In genomic region chr2:11680181-11680900, GRCh38 we compare ENCODE assay signal across 15 cellular contexts. TPM values are rescaled to one million over a fixed set of nuclear protein-coding genes. Genes with fewer than 3 reads are reported as not detected.
DNase-seq lines count a peak whose midpoint lies in the region; ATAC-seq and TF ChIP-seq lines count a peak whose summit lies in the region.
"Had no signal": no experiment of that assay in that cellular context is flagged by ENCODE, and none has a peak within 500 bp of the region (broad histone marks: within the 10 kb centered on the region; RNA-seq: fewer than 3 reads in every experiment).

No MANE protein-coding gene starts in this region.

- CTCF ChIA-PET in IMR-90 (lab: Yijun Ruan, JAX): interaction anchor here (0.9 to 2.0 kb wide), 4 partner anchors 8 to 105 kb away, joined by 3 to 5 read pairs (median 4); partner anchors contain the start of gene NTSR2

- H4K91ac ChIP-seq in IMR-90 (ENCODE audit: insufficient read depth, low read depth, low read length): no peak overlapping the region

- peaks cover 21% of the 10 kb centered on the region for H3K4me1 Mint-ChIP-seq in osteocyte (ENCODE audit: unreplicated experiment)

- H3K4ac ChIP-seq in IMR-90 (ENCODE audit: low read depth, low read length): no peak overlapping the region

- H2BK15ac ChIP-seq in IMR-90 (ENCODE audit: low read depth, low read length): no peak overlapping the region

- intact Hi-C loops in IMR-90 (cut with micrococcal nuclease): loop anchor here (5.0 kb wide), 1 partner anchor 203 kb away; no protein-coding TSS in a partner anchor
- intact Hi-C loops in sigmoid colon (cut with DNase I): loop anchor here (5.0 kb wide), 1 partner anchor 203 kb away; no protein-coding TSS in a partner anchor

- no peak for TF ChIP-seq RAD21 in IMR-90 (IDR thresholded peaks at IDR 0.05; ENCODE audit: low read length)

- H3K23ac ChIP-seq in IMR-90 (ENCODE audit: low read depth, low read length): no peak overlapping the region

- H3K9me3 ChIP-seq in IMR-90 (ENCODE audit: control insufficient read depth, insufficient read depth, low read length): peaks cover 2% of the 10 kb centered on the region; the same call in 1 of the 2 replicates
- no peaks in the 10 kb centered on the region for H3K9me3 ChIP-seq in WERI-Rb-1 (ENCODE audit: severe bottlenecking)
- H3K9me3 ChIP-seq in hepatocyte (ENCODE audit: low read depth): no peaks in the 10 kb centered on the region
- H3K9me3 ChIP-seq in sigmoid colon: no peaks in the 10 kb centered on the region
- H3K9me3 ChIP-seq: BLaER1 had no signal

- POLR2A ChIA-PET in IMR-90 (lab: Charles Lee; ENCODE audit: unreplicated experiment): no interaction called here

- peaks cover 46% of the 10 kb centered on the region for H3K27me3 Mint-ChIP-seq in osteocyte (ENCODE audit: unreplicated experiment)

- no peak for TF ChIP-seq POLR2A in IMR-90 (IDR thresholded peaks at IDR 0.05; ENCODE audit: low read depth, low read length)
- TF ChIP-seq POLR2A in sigmoid colon (IDR thresholded peaks at IDR 0.05): no peak

- H3K4me3 ChIP-seq in IMR-90 (ENCODE audit: insufficient read depth, low read depth, low read length) (no peak overlapping the region), WERI-Rb-1 (ENCODE audit: low read depth, low read length) (no peak overlapping the region), hepatocyte (no peak overlapping the region), sigmoid colon (no peak overlapping the region)
- H3K4me3 ChIP-seq: BLaER1, esophagus muscularis mucosa, GM12878, SK-N-MC had no signal

- no peak overlapping the region for H2BK120ac ChIP-seq in IMR-90 (ENCODE audit: low read depth, low read length)

- 33% methylated on average over 3 of the region's 16 CpGs; no CpG with 5 or more reads in 1 of the 2 experiments for WGBS in IMR-90 (ENCODE audit: extremely low coverage in 2 of 2, insufficient read length in 1 of 2), 2 experiments
- WGBS in hepatocyte (ENCODE audit: low lambda C conversion rate, missing lambda C conversion rate): 76% methylated on average over 16 of the region's 16 CpGs
- WGBS in sigmoid colon, 2 donors: 66 to 85% methylated on average over 16 of the region's 16 CpGs

- H3K56ac ChIP-seq in IMR-90 (ENCODE audit: extremely low read depth, insufficient read depth, low read length): no peak overlapping the region

- DNase-seq in IMR-90: peak; percentile 61
- DNase-seq in WERI-Rb-1: peak; percentile 45
- DNase-seq in hepatocyte (ENCODE audit: low spot score): peak; percentile 46
- DNase-seq in sigmoid colon: peak; percentile 55
- no peak for DNase-seq in GF-D8 (lab: John Stamatoyannopoulos, UW)
- DNase-seq in activated CD8-positive, alpha-beta memory T cell treated with anti-CD3 and anti-CD28 coated beads, Interleukin-2, amount 50 U/mL, for 48 hours: no peak
- DNase-seq in osteocyte (ENCODE audit: extremely low spot score, unreplicated experiment): no peak
- DNase-seq: NCI-H2081; stimulated activated naive B cell treated with anti-CD40 and anti-IgM and Interleukin-4, amounts not matched to agents 10 μg/mL and 1 μg/mL and 100 μg/mL, for 72 hours had no signal

- no peaks in the 10 kb centered on the region for H3K79me2 ChIP-seq in hepatocyte

- no peaks in the 10 kb centered on the region for H3K79me1 ChIP-seq in IMR-90 (ENCODE audit: low read depth in 1 of 2, low read length in 2 of 2)

- H3K4me3 Mint-ChIP-seq in osteocyte (ENCODE audit: unreplicated experiment): no peak overlapping the region
- H3K4me3 Mint-ChIP-seq: stimulated activated naive B cell treated with anti-CD40 and anti-IgM and Interleukin-4, amounts not matched to agents 10 μg/mL and 1 μg/mL and 100 μg/mL, for 72 hours had no signal

- H2AFZ ChIP-seq in IMR-90 (replicated peaks; ENCODE audit: low read length, poor library complexity) (no peak overlapping the region), hepatocyte (no peak overlapping the region)

- no peaks in the 10 kb centered on the region for H3K9me2 ChIP-seq in hepatocyte (replicated peaks; ENCODE audit: insufficient read depth)

- H3K9ac ChIP-seq in IMR-90 (ENCODE audit: low read depth, low read length): no peak overlapping the region
- H3K9ac ChIP-seq: BLaER1 had no signal

- TF ChIP-seq CTCF in IMR-90 (conservative IDR thresholded peaks at IDR 0.05; ENCODE audit: low read depth, low read length): no peak
- TF ChIP-seq CTCF in WERI-Rb-1 (IDR thresholded peaks at IDR 0.05; ENCODE audit: low read depth, low read length): no peak
- no peak for TF ChIP-seq CTCF in hepatocyte (IDR thresholded peaks at IDR 0.05; ENCODE audit: poor library complexity)
- no peak for TF ChIP-seq CTCF in sigmoid colon (IDR thresholded peaks at IDR 0.05)
- TF ChIP-seq CTCF in osteocyte (IDR thresholded peaks at IDR 0.05): no peak

- no peaks in the 10 kb centered on the region for H3K9me3 Mint-ChIP-seq in osteocyte (ENCODE audit: unreplicated experiment)
- H3K9me3 Mint-ChIP-seq: activated naive CD4-positive, alpha-beta T cell treated with anti-CD3 and anti-CD28 coated beads, Interleukin-2, amount 50 U/mL, for 72 hours had no signal

- no peaks in the 10 kb centered on the region; the same call in 1 of the 2 replicates for H3K9me1 ChIP-seq in IMR-90 (ENCODE audit: insufficient read depth, low read length)

- H2BK5ac ChIP-seq in IMR-90 (ENCODE audit: low read depth, low read length, poor library complexity, severe bottlenecking): no peak overlapping the region

- H4K5ac ChIP-seq in IMR-90 (ENCODE audit: low read depth, low read length): no peak overlapping the region

- H3K4me2 ChIP-seq in IMR-90 (ENCODE audit: low read depth, low read length): no peak overlapping the region; the same call in 1 of the 2 replicates
- H3K4me2 ChIP-seq in hepatocyte: no peak overlapping the region
- H3K4me2 ChIP-seq: BLaER1 had no signal

- no peak overlapping the region for H4K8ac ChIP-seq in IMR-90 (ENCODE audit: low read depth in 2 of 2, low read length in 2 of 2)

- peaks cover 3% of the 10 kb centered on the region for H3K36me3 Mint-ChIP-seq in osteocyte (ENCODE audit: unreplicated experiment)
- H3K36me3 Mint-ChIP-seq: stimulated activated naive B cell treated with anti-CD40 and anti-IgM and Interleukin-4, amounts not matched to agents 10 μg/mL and 1 μg/mL and 100 μg/mL, for 72 hours had no signal

- no peak overlapping the region for H2BK20ac ChIP-seq in IMR-90 (ENCODE audit: low read depth, low read length)

- no peak for TF ChIP-seq EP300 in sigmoid colon (IDR thresholded peaks at IDR 0.05)

- H3K27ac ChIP-seq in IMR-90 (ENCODE audit: insufficient read depth, low read length): no peak overlapping the region
- H3K27ac ChIP-seq in WERI-Rb-1: peak overlapping the region; percentile 80
- no peak overlapping the region for H3K27ac ChIP-seq in hepatocyte
- H3K27ac ChIP-seq in sigmoid colon: no peak overlapping the region
- H3K27ac ChIP-seq: BLaER1, esophagus muscularis mucosa, SK-N-MC had no signal

- no peak overlapping the region for H2AK5ac ChIP-seq in IMR-90 (ENCODE audit: low read depth, low read length)

- dilution Hi-C loops in IMR-90 (cut with HindIII; ENCODE audit: low sequenced_read_pairs, unreplicated experiment): no loop called here

- peak; percentile 92 for ATAC-seq in IMR-90 (ENCODE audit: low read depth)
- ATAC-seq: activated naive CD4-positive, alpha-beta T cell treated with anti-CD3 and anti-CD28 coated beads, Interleukin-2, amount 50 U/mL, for 72 hours; GM12878; stimulated activated naive B cell treated with anti-CD40 and anti-IgM and Interleukin-4, amounts not matched to agents 10 μg/mL and 1 μg/mL and 100 μg/mL, for 72 hours had no signal

- no TSS peak for BruUV-seq in IMR-90 (replicated peaks; lab: Mats Ljungman, UMichigan)

- in situ Hi-C loops in IMR-90 (cut with MboI; ENCODE audit: low sequenced_read_pairs): no loop called here

- H2AK9ac ChIP-seq in IMR-90 (replicated peaks; ENCODE audit: low read depth, low read length, poor library complexity): no peak overlapping the region

- H4K20me1 ChIP-seq in IMR-90 (ENCODE audit: insufficient read depth, low read length): no peaks in the 10 kb centered on the region; the same call in 1 of the 2 replicates
- no peaks in the 10 kb centered on the region for H4K20me1 ChIP-seq in hepatocyte (ENCODE audit: insufficient read depth, poor library complexity, severe bottlenecking)
- H4K20me1 ChIP-seq: BLaER1 had no signal

- no peak overlapping the region for H3K18ac ChIP-seq in IMR-90 (ENCODE audit: low read depth, low read length)

- H3K27me3 ChIP-seq in IMR-90 (ENCODE audit: control insufficient read depth, insufficient read depth, low read length): peaks cover 50% of the 10 kb centered on the region
- H3K27me3 ChIP-seq in WERI-Rb-1 (ENCODE audit: insufficient read depth, low read depth, severe bottlenecking): no peaks in the 10 kb centered on the region
- peaks cover 14% of the 10 kb centered on the region for H3K27me3 ChIP-seq in hepatocyte
- H3K27me3 ChIP-seq in sigmoid colon: peaks cover 0 to 35% (median 8%) of the 10 kb centered on the region in 3 donors
- H3K27me3 ChIP-seq: BLaER1 had no signal

- H3K36me3 ChIP-seq in IMR-90 (ENCODE audit: control insufficient read depth, insufficient read depth, low read length): no peaks in the 10 kb centered on the region
- no peaks in the 10 kb centered on the region for H3K36me3 ChIP-seq in WERI-Rb-1
- no peaks in the 10 kb centered on the region for H3K36me3 ChIP-seq in hepatocyte (replicated peaks; ENCODE audit: insufficient read depth, low read depth)
- no peaks in the 10 kb centered on the region for H3K36me3 ChIP-seq in sigmoid colon
- H3K36me3 ChIP-seq: BLaER1, esophagus muscularis mucosa had no signal

- H3K4me1 ChIP-seq in IMR-90 (ENCODE audit: control insufficient read depth, insufficient read depth, low read length) (peaks cover 8% of the 10 kb centered on the region; the same call in 1 of the 2 replicates), hepatocyte (ENCODE audit: insufficient read depth) (peaks cover 11% of the 10 kb centered on the region), sigmoid colon (no peaks in the 10 kb centered on the region)
- H3K4me1 ChIP-seq: esophagus muscularis mucosa had no signal

- no peak overlapping the region for H3K27ac Mint-ChIP-seq in osteocyte (ENCODE audit: unreplicated experiment)
- H3K27ac Mint-ChIP-seq: activated naive CD4-positive, alpha-beta T cell treated with anti-CD3 and anti-CD28 coated beads, Interleukin-2, amount 50 U/mL, for 72 hours; stimulated activated naive B cell treated with anti-CD40 and anti-IgM and Interleukin-4, amounts not matched to agents 10 μg/mL and 1 μg/mL and 100 μg/mL, for 72 hours had no signal

- H3K14ac ChIP-seq in IMR-90 (replicated peaks; ENCODE audit: low read depth, low read length): no peak overlapping the region

TF ChIP-seq in IMR-90, 13 proteins besides CTCF, POLR2A, EP300 and RAD21 (continues in another document):
- TF ChIP-seq MAFK (IDR thresholded peaks at IDR 0.05; ENCODE audit: low read depth, low read length): no peak

RNA-seq across cellular contexts. Expression of gene NTSR2, which starts 10.3 kb away (rescaled TPM):
- total RNA-seq in IMR-90 (2012; rRNA removed) (not detected in 2 replicates), hepatocyte (not detected in 2 replicates), sigmoid colon (not detected), osteocyte (not detected in 2 replicates)
- polyA plus RNA-seq in IMR-90 (2012; rRNA removed) (not detected in 2 replicates), hepatocyte (0.28 TPM in 1 of 2 replicates, not detected in the other), sigmoid colon (under 1 TPM in 2 of 3 donors, not detected in 1; 0.04 to 0.60 TPM)
- polyA plus RNA-seq in IMR-90 (2012; cell fraction: cytosol; rRNA removed): not detected in 2 replicates
- polyA plus RNA-seq in IMR-90 (2012; cell fraction: nucleus; rRNA removed; ENCODE audit: low replicate concordance): not detected in 2 replicates
- total RNA-seq: activated naive CD4-positive, alpha-beta T cell treated with anti-CD3 and anti-CD28 coated beads, Interleukin-2, amount 50 U/mL, for 72 hours; esophagus muscularis mucosa; GM12878; pulmonary artery endothelial cell had no signal
- polyA plus RNA-seq: GM12878 had no signal

Comparison
In these comparisons a context has a peak if more than half of its experiments do, and no peak if none do; other contexts are left out.
1. DNase-seq: peak in IMR-90 (single experiment), WERI-Rb-1 (single experiment), hepatocyte (single experiment) and sigmoid colon (single experiment); none in GF-D8 (single experiment), activated CD8-positive, alpha-beta memory T cell treated with anti-CD3 and anti-CD28 coated beads, Interleukin-2, amount 50 U/mL, for 48 hours (single experiment) and osteocyte (single experiment).